6 cellular contexts compared by ENCODE assay signal in genomic region chr7:27156901-27157716, GRCh38. TPM values are rescaled to one million over a fixed set of nuclear protein-coding genes. Genes with fewer than 3 reads are reported as not detected.
A peak's percentile ranks its signal among the peaks of the same experiment; 100 is the strongest.
DNase-seq lines count a peak whose midpoint lies in the region; ATAC-seq and TF ChIP-seq lines count a peak whose summit lies in the region.

No MANE protein-coding gene starts in this region.

- POLR2A ChIA-PET in MCF 10A (lab: Yijun Ruan, JAX) = interaction anchor here (1.0 kb wide), 1 partner anchor 14 kb away, joined by 4 read pairs; the partner anchor contains the start of gene HOXA5

- CTCF ChIA-PET in MCF 10A (lab: Yijun Ruan, JAX) = interaction anchor here (0.5 to 3.2 kb wide), 4 partner anchors 13 to 788 kb away, joined by 3 to 21 read pairs (median 4); no protein-coding TSS in a partner anchor

- H3K9me3 Mint-ChIP-seq in MCF 10A (ENCODE audit: unreplicated experiment) (no peaks in the 10 kb centered on the region), immature natural killer cell (peaks cover 0 to 3% (median 0%) of the 10 kb centered on the region in 6 donors)

- H3K4me1 Mint-ChIP-seq in MCF 10A (ENCODE audit: insufficient read depth, unreplicated experiment) (peaks cover 12% of the 10 kb centered on the region), immature natural killer cell (peaks cover 37 to 59% of the 10 kb centered on the region in 2 donors)

- peak in 1 of 2 donors; percentile 50 for DNase-seq in breast epithelium (ENCODE audit: low spot score in 2 of 2)
- DNase-seq in MCF 10A (ENCODE audit: unreplicated experiment) = no peak
- DNase-seq in immature natural killer cell = no peak
- no peak for DNase-seq in upper lobe of right lung
- no peak for DNase-seq in SHP77 treated with DMSO at 0.1 percent for 48 hours (lab: John Stamatoyannopoulos, UW)
- no peak for DNase-seq in nucleus accumbens (lab: John Stamatoyannopoulos, UW)

- H3K36me3 Mint-ChIP-seq in MCF 10A (ENCODE audit: insufficient read depth, unreplicated experiment) (peaks cover 7% of the 10 kb centered on the region), immature natural killer cell (no peaks in the 10 kb centered on the region)

- no peak for ATAC-seq in upper lobe of right lung

- no peak for TF ChIP-seq CTCF in breast epithelium (IDR thresholded peaks at IDR 0.05)
- no peak for TF ChIP-seq CTCF in MCF 10A (IDR thresholded peaks at IDR 0.05; ENCODE audit: unreplicated experiment)
- no peak for TF ChIP-seq CTCF in upper lobe of right lung (IDR thresholded peaks at IDR 0.05)

- no peak for TF ChIP-seq POLR2A in breast epithelium (IDR thresholded peaks at IDR 0.05)

- no peak overlapping the region for H3K27ac Mint-ChIP-seq in MCF 10A (ENCODE audit: low read depth, unreplicated experiment)
- H3K27ac Mint-ChIP-seq in immature natural killer cell = no peak overlapping the region

- H3K4me1 ChIP-seq in breast epithelium (peaks cover 5 to 9% of the 10 kb centered on the region in 2 donors), upper lobe of right lung (peaks cover 28% of the 10 kb centered on the region)

- intact Hi-C loops in breast epithelium (cut with DNase I; ENCODE audit: low total_unique reads) (loop anchor here (10.0 kb wide), 1 partner anchor 952 kb away; the partner anchor contains the start of genes CBX3 and HNRNPA2B1), MCF 10A (cut with micrococcal nuclease) (no loop called here), upper lobe of right lung (cut with DNase I) (loop anchor here (5.0 kb wide), 1 partner anchor 785 kb away; no protein-coding TSS in a partner anchor)

- peak overlapping the region; percentile 91 to 96 for H3K27ac ChIP-seq in breast epithelium
- H3K27ac ChIP-seq in upper lobe of right lung = peak overlapping the region; percentile 79

- peaks cover 7 to 44% of the 10 kb centered on the region in 2 donors for H3K27me3 ChIP-seq in breast epithelium
- H3K27me3 ChIP-seq in upper lobe of right lung = peaks cover 91% of the 10 kb centered on the region

- no peaks in the 10 kb centered on the region for H3K36me3 ChIP-seq in breast epithelium
- H3K36me3 ChIP-seq in upper lobe of right lung = no peaks in the 10 kb centered on the region

- H3K27me3 Mint-ChIP-seq in MCF 10A (ENCODE audit: insufficient read depth, unreplicated experiment) (no peaks in the 10 kb centered on the region), immature natural killer cell (ENCODE audit: low read depth in 3 of 3) (peaks cover 57 to 75% (median 73%) of the 10 kb centered on the region in 3 donors)

- H3K4me3 Mint-ChIP-seq in MCF 10A (ENCODE audit: unreplicated experiment) (no peak overlapping the region), immature natural killer cell (peak overlapping the region in 4 of 5 donors; percentile 14 to 44 (median 40))

- H3K9me3 ChIP-seq in breast epithelium = no peaks in the 10 kb centered on the region
- no peaks in the 10 kb centered on the region for H3K9me3 ChIP-seq in upper lobe of right lung

- H3K4me3 ChIP-seq in breast epithelium (peak overlapping the region; percentile 65 to 93 (median 67)), upper lobe of right lung (peak overlapping the region; percentile 55)

- no TSS peak for BruUV-seq in MCF 10A (replicated peaks; lab: Mats Ljungman, UMichigan)

RNA-seq across cellular contexts. Expression of gene HOXA7, which starts 0.6 kb away (rescaled TPM):
- total RNA-seq in breast epithelium (1 to 10 TPM; 4.6 to 8.8 (median 6.2) TPM), MCF 10A (2022) (0.29 and 0.44 TPM in 2 replicates), upper lobe of right lung (2.9 TPM)
- polyA plus RNA-seq in immature natural killer cell = 1 to 10 TPM in 2 of 3 donors, not detected in 1; 1.0 to 4.2 TPM

RNA-seq across cellular contexts. Expression of gene HOXA3, which starts 4.7 kb away (rescaled TPM):
- 1 to 10 TPM; 4.5 to 6.4 (median 4.6) TPM for total RNA-seq in breast epithelium
- total RNA-seq in MCF 10A (2022) = 8.2 and 14.0 TPM in 2 replicates
- under 1 TPM in 1 of 3 donors, not detected in 2; 0.13 TPM for polyA plus RNA-seq in immature natural killer cell
- total RNA-seq in upper lobe of right lung = 8.7 TPM

RNA-seq across cellular contexts. Expression of gene HOXA9, which starts 8.2 kb away (rescaled TPM):
- 10 to 100 TPM in 1 of 3 donors, 1 to 10 TPM in 2; 7.5 to 18.4 (median 9.0) TPM for total RNA-seq in breast epithelium
- total RNA-seq in MCF 10A (2022) = 6.9 and 7.6 TPM in 2 replicates
- polyA plus RNA-seq in immature natural killer cell = 1 to 10 TPM; 1.6 to 3.1 (median 1.8) TPM
- 1.2 TPM for total RNA-seq in upper lobe of right lung

RNA-seq across cellular contexts. Expression of gene HOXA6, which starts 9.5 kb away (rescaled TPM):
- total RNA-seq in breast epithelium (10 to 100 TPM in 1 of 3 donors, 1 to 10 TPM in 2; 7.9 to 16.0 (median 9.0) TPM), MCF 10A (2022) (0.96 and 2.0 TPM in 2 replicates), upper lobe of right lung (6.5 TPM)
- polyA plus RNA-seq in immature natural killer cell = 1 to 10 TPM in 1 of 3 donors, under 1 TPM in 1, not detected in 1; 0.52 to 3.8 TPM

RNA-seq across cellular contexts. Expression of gene HOXA5, which starts 13.6 kb away (rescaled TPM):
- total RNA-seq in breast epithelium (10 to 100 TPM; 11.5 to 48.7 (median 22.6) TPM), MCF 10A (2022) (7.4 and 8.8 TPM in 2 replicates), upper lobe of right lung (16.0 TPM)
- 1 to 10 TPM in 1 of 3 donors, under 1 TPM in 2; 0.42 to 1.1 (median 0.73) TPM for polyA plus RNA-seq in immature natural killer cell
